In genomic region chr16:1918890-1919679, GRCh38 we compare ENCODE assay signal across 1 cellular context.
A peak's percentile ranks its signal among the peaks of the same experiment; 100 is the strongest.
TF ChIP-seq lines count a peak whose summit lies in the region.

No MANE protein-coding gene starts in this region.

TF ChIP-seq in endothelial cell of umbilical vein, 7 proteins besides CTCF, POLR2A, EP300 and RAD21:
- TF ChIP-seq JUN (IDR thresholded peaks at IDR 0.05; ENCODE audit: borderline replicate concordance, insufficient read depth, insufficient read length, low read depth) (no peak), POLR2AphosphoS5 (IDR thresholded peaks at IDR 0.05; ENCODE audit: insufficient read depth, low read depth, low read length) (no peak), EZH2 (IDR thresholded peaks at IDR 0.05; ENCODE audit: borderline replicate concordance, low read depth, low read length, severe bottlenecking) (peak; percentile 54), GATA2 (IDR thresholded peaks at IDR 0.05; ENCODE audit: insufficient read depth, insufficient read length, low read depth, low read length) (no peak)
